8 cellular contexts compared by ENCODE assay signal in genomic region chr10:110733256-110733952, GRCh38.
DNase-seq lines count a peak whose midpoint lies in the region; ATAC-seq lines count a peak whose summit lies in the region.

No MANE protein-coding gene starts in this region.

- peaks cover 21% of the 10 kb centered on the region for H3K4me1 Mint-ChIP-seq in T-helper 17 cell
- peaks cover 7% of the 10 kb centered on the region for H3K4me1 Mint-ChIP-seq in stimulated activated effector memory CD8-positive, alpha-beta T cell treated with anti-CD3 and anti-CD28 coated beads, Interleukin-12 subunit alpha, Interleukin-12 subunit beta, amount 100 ng/mL, for 72 hours

- ATAC-seq in T-helper 17 cell (peak; percentile 48), left cardiac atrium (peak; percentile 41 to 52)
- no peak for ATAC-seq in stimulated activated effector memory CD8-positive, alpha-beta T cell treated with anti-CD3 and anti-CD28 coated beads, Interleukin-12 subunit alpha, Interleukin-12 subunit beta, amount 100 ng/mL, for 72 hours

- H3K27me3 Mint-ChIP-seq in T-helper 17 cell, result peaks cover 43% of the 10 kb centered on the region

- H3K36me3 Mint-ChIP-seq in T-helper 17 cell (ENCODE audit: low read depth), result no peaks in the 10 kb centered on the region
- H3K36me3 Mint-ChIP-seq in stimulated activated effector memory CD8-positive, alpha-beta T cell treated with anti-CD3 and anti-CD28 coated beads, Interleukin-12 subunit alpha, Interleukin-12 subunit beta, amount 100 ng/mL, for 72 hours, result no peaks in the 10 kb centered on the region

- H3K9me3 ChIP-seq in T-helper 17 cell (ENCODE audit: control insufficient read depth, low read length, poor library complexity, severe bottlenecking), result no peaks in the 10 kb centered on the region

- intact Hi-C loops in left cardiac atrium (cut with DNase I), result no loop called here

- no peaks in the 10 kb centered on the region for H3K9me3 Mint-ChIP-seq in stimulated activated effector memory CD8-positive, alpha-beta T cell treated with anti-CD3 and anti-CD28 coated beads, Interleukin-12 subunit alpha, Interleukin-12 subunit beta, amount 100 ng/mL, for 72 hours

- peak; percentile 15 for DNase-seq in NCI-H2107 treated with DMSO at 0.1 percent for 48 hours (lab: John Stamatoyannopoulos, UW; ENCODE audit: unreplicated experiment)
- no peak for DNase-seq in NCI-H2107 (lab: John Stamatoyannopoulos, UW)
- DNase-seq in T-helper 17 cell, result no peak
- no peak for DNase-seq in left cardiac atrium
- DNase-seq in stimulated activated effector memory CD8-positive, alpha-beta T cell treated with anti-CD3 and anti-CD28 coated beads, Interleukin-12 subunit alpha, Interleukin-12 subunit beta, amount 100 ng/mL, for 72 hours (ENCODE audit: low spot score in 2 of 2), result no peak
- no peak for DNase-seq in AG20443 (ENCODE audit: low spot score)
- no peak for DNase-seq in NCI-H510A treated with DMSO at 0.1 percent for 48 hours (lab: John Stamatoyannopoulos, UW)
- DNase-seq in mesenteric fat pad (ENCODE audit: low spot score), result no peak

- H3K27ac Mint-ChIP-seq in T-helper 17 cell, result peak overlapping the region; percentile 37
- no peak overlapping the region for H3K27ac Mint-ChIP-seq in stimulated activated effector memory CD8-positive, alpha-beta T cell treated with anti-CD3 and anti-CD28 coated beads, Interleukin-12 subunit alpha, Interleukin-12 subunit beta, amount 100 ng/mL, for 72 hours

- peak overlapping the region; percentile 87 for H3K4me3 Mint-ChIP-seq in T-helper 17 cell
- peak overlapping the region; percentile 29 for H3K4me3 Mint-ChIP-seq in stimulated activated effector memory CD8-positive, alpha-beta T cell treated with anti-CD3 and anti-CD28 coated beads, Interleukin-12 subunit alpha, Interleukin-12 subunit beta, amount 100 ng/mL, for 72 hours
